1 cellular context compared by ENCODE assay signal in the genomic region with DNA sequence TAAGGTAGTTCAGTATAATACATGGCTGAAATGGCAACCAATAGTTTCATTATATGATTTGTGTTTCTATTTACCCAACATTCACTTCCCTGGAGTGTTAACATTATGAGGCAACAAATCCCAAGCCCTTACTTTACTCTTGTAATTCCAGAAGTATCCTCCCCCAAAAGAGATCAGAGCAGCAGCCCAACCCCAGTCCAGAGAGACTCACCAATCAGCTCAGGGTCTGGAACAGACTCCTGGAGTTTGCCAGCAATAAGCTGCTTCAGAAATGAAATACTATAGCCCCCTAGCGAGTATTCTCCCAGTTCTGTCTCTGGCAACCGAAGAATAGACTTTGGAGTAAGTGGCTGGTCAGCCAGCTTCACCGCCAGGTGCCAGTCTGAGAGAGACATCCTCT.
TF ChIP-seq lines count a peak whose summit lies in the region.

No MANE protein-coding gene starts in this region.

TF ChIP-seq in HepG2, 621 proteins besides CTCF, POLR2A, EP300 and RAD21:
- TF ChIP-seq SRSF4 (IDR thresholded peaks at IDR 0.05; ENCODE audit: low read depth, low read length, poor library complexity, severe bottlenecking) (no peak), STAG1 (CRISPR knock-in tag; IDR thresholded peaks at IDR 0.05) (peak; percentile 35), SMC3 (IDR thresholded peaks at IDR 0.05; ENCODE audit: low read length) (peak; percentile 24; the same call in 1 of the 2 replicates)
